Comparison of ENCODE assay signal across 8 cellular contexts in genomic region chr7:10973942-10974716, GRCh38. TPM values are rescaled to one million over a fixed set of nuclear protein-coding genes. Genes with fewer than 3 reads are reported as not detected.
DNase-seq lines count a peak whose midpoint lies in the region; ATAC-seq and TF ChIP-seq lines count a peak whose summit lies in the region.

No MANE protein-coding gene starts in this region.

- no peaks in the 10 kb centered on the region for H3K27me3 ChIP-seq in skeletal muscle tissue (ENCODE audit: control insufficient read depth in 3 of 3, insufficient read depth in 3 of 3, low read length in 3 of 3)

- H3K4me3 ChIP-seq in skeletal muscle tissue (ENCODE audit: low read length in 3 of 3), result peak overlapping the region; percentile 89 to 92 (median 91)

- no peaks in the 10 kb centered on the region for H3K9me3 Mint-ChIP-seq in MCF 10A (ENCODE audit: unreplicated experiment)

- TF ChIP-seq CTCF in MCF 10A (IDR thresholded peaks at IDR 0.05; ENCODE audit: unreplicated experiment), result no peak

- H3K9ac ChIP-seq in skeletal muscle tissue (ENCODE audit: low read depth in 1 of 3, low read length in 3 of 3), result peak overlapping the region; percentile 76 to 88 (median 82)

- H3K27me3 Mint-ChIP-seq in MCF 10A (ENCODE audit: insufficient read depth, unreplicated experiment), result no peaks in the 10 kb centered on the region

- peaks cover 7 to 13% (median 7%) of the 10 kb centered on the region in 3 donors for H3K4me1 ChIP-seq in skeletal muscle tissue (ENCODE audit: control insufficient read depth in 3 of 3, insufficient read depth in 3 of 3, low read length in 3 of 3)

- DNase-seq in DMS79 (lab: John Stamatoyannopoulos, UW) (peak; percentile 37), MCF 10A (ENCODE audit: unreplicated experiment) (peak; percentile 45), iris pigment epithelial cell (ENCODE audit: low read depth) (peak; percentile 59), posterior vena cava (ENCODE audit: low spot score) (no peak)

- peak; percentile 20 for ATAC-seq in GM19467 (IDR thresholded peaks at IDR 0.05; ENCODE audit: unreplicated experiment)
- peak; percentile 12 for ATAC-seq in HG03520 (IDR thresholded peaks at IDR 0.05; ENCODE audit: unreplicated experiment)

- H3K27ac ChIP-seq in skeletal muscle tissue (ENCODE audit: low read depth, low read length), result peak overlapping the region; percentile 46

- no peaks in the 10 kb centered on the region for H3K9me3 ChIP-seq in skeletal muscle tissue (ENCODE audit: control insufficient read depth in 3 of 3, low read length in 3 of 3)

- no peaks in the 10 kb centered on the region for H3K36me3 ChIP-seq in skeletal muscle tissue (ENCODE audit: control insufficient read depth in 3 of 3, insufficient read depth in 3 of 3, low read length in 3 of 3)

- H3K4me3 Mint-ChIP-seq in MCF 10A (ENCODE audit: unreplicated experiment), result peak overlapping the region; percentile 80

- peak; percentile 33; the same call in 1 of the 2 replicates for TF ChIP-seq POLR2A in Raji (IDR thresholded peaks at IDR 0.05; ENCODE audit: insufficient read depth, low read depth, low read length)

- CTCF ChIA-PET in MCF 10A (lab: Yijun Ruan, JAX), result interaction anchor here (0.6 kb wide), 1 partner anchor 11 kb away, joined by 3 read pairs; no protein-coding TSS in a partner anchor

- POLR2A ChIA-PET in MCF 10A (lab: Yijun Ruan, JAX), result interaction anchor here (0.7 to 3.1 kb wide), 9 partner anchors 15 to 501 kb away, joined by 3 to 119 read pairs (median 3); a partner anchor contains a TSS

- H3K36me3 Mint-ChIP-seq in MCF 10A (ENCODE audit: insufficient read depth, unreplicated experiment), result peaks cover 14% of the 10 kb centered on the region

- H3K27ac Mint-ChIP-seq in MCF 10A (ENCODE audit: low read depth, unreplicated experiment), result peak overlapping the region; percentile 90

- BruUV-seq in MCF 10A (replicated peaks; lab: Mats Ljungman, UMichigan), result TSS peak; percentile 48

- peaks cover 12% of the 10 kb centered on the region for H3K4me1 Mint-ChIP-seq in MCF 10A (ENCODE audit: insufficient read depth, unreplicated experiment)

- intact Hi-C loops in MCF 10A (cut with micrococcal nuclease), result loop anchor here (1.0 kb wide), 1 partner anchor 34 kb away; a partner anchor contains a TSS
- intact Hi-C loops in posterior vena cava (cut with DNase I), result loop anchor here (1.0 to 5.0 kb wide), 2 partner anchors 24 to 37 kb away; no protein-coding TSS in a partner anchor

RNA-seq across cellular contexts. Expression of gene PHF14, which starts 0.5 kb away (rescaled TPM):
- total RNA-seq in MCF 10A (2022) (25.3 and 39.6 TPM in 2 replicates), skeletal muscle tissue (50.1 TPM), posterior vena cava (10 to 100 TPM; 32.7 to 36.6 TPM)
